1 cellular context compared by ENCODE assay signal in the genomic region with DNA sequence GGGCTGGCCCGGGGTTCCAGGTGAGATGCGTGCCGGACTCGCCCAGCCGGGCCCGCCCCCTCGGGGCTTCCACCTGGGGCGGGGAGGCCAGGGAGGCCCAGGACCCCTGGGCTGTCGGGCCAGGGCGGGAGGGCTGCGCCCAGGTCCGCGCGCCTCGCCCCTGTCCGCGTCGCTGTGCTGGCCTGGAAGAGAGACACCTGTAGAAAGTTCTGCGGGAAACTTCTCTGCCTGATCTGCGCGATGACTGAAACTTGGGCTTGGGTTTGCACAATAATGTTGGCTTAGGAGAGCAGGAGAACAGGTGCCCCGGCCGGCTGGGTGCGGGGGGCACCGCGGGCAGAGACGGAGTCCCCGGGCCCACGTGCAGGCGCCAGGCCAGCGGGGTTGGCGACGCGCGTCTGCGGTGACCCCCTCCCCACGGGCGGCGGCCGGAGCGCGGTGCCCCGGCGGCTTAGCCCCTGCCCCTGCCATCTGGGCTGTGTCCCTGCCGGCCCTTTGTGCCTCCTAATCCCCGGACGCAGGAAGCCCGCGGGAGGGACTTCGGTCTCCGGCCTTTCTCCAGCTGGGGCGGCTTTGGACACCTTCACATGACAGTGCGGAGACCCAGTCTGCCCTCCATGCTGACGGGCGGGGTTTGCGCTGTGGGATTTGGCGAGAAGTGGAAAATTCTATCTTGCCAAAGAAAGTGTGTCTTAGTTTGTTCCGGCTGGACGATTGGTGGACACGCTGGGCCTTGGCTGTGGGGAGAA.
TF ChIP-seq lines count a peak whose summit lies in the region.

No MANE protein-coding gene starts in this region.

TF ChIP-seq in HepG2, 621 proteins besides CTCF, POLR2A, EP300 and RAD21 (continued from another document and continues in another):
- TF ChIP-seq ZHX2 (IDR thresholded peaks at IDR 0.05; ENCODE audit: low read depth), result no peak
- TF ChIP-seq ZHX2 (CRISPR knock-in tag; IDR thresholded peaks at IDR 0.05; ENCODE audit: borderline replicate concordance), result no peak
- TF ChIP-seq FIP1L1 (IDR thresholded peaks at IDR 0.05; ENCODE audit: borderline replicate concordance, insufficient read depth, low read depth, low read length), result no peak
- TF ChIP-seq SIN3A (IDR thresholded peaks at IDR 0.05; ENCODE audit: borderline replicate concordance, low read depth, low read length), result peak; percentile 77; the same call in 1 of the 2 replicates
- no peak for TF ChIP-seq ZNF362 (CRISPR knock-in tag; IDR thresholded peaks at IDR 0.05; ENCODE audit: borderline replicate concordance)
- TF ChIP-seq KLF13 (CRISPR knock-in tag; IDR thresholded peaks at IDR 0.05), result no peak
- TF ChIP-seq, protein P1, sequence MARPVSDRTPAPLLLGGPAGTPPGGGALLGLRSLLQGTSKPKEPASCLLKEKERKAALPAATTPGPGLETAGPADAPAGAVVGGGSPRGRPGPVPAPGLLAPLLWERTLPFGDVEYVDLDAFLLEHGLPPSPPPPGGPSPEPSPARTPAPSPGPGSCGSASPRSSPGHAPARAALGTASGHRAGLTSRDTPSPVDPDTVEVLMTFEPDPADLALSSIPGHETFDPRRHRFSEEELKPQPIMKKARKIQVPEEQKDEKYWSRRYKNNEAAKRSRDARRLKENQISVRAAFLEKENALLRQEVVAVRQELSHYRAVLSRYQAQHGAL (CRISPR knock-in tag; IDR thresholded peaks at IDR 0.05; ENCODE audit: not compliant biosample characterization), result no peak
- TF ChIP-seq GTF2F1 (IDR thresholded peaks at IDR 0.05; ENCODE audit: low read length), result no peak
- no peak for TF ChIP-seq LRRFIP1 (CRISPR knock-in tag; conservative IDR thresholded peaks at IDR 0.05)
- TF ChIP-seq ZNF687 (CRISPR knock-in tag; IDR thresholded peaks at IDR 0.05), result peak; percentile 85; the same call in 1 of the 2 replicates
- TF ChIP-seq ZNF567 (CRISPR knock-in tag; IDR thresholded peaks at IDR 0.05; ENCODE audit: borderline replicate concordance), result no peak
- peak; percentile 85 for TF ChIP-seq UBTF (CRISPR knock-in tag; IDR thresholded peaks at IDR 0.05)
- TF ChIP-seq CEBPG (CRISPR knock-in tag; IDR thresholded peaks at IDR 0.05), result no peak
- no peak for TF ChIP-seq MYNN (CRISPR knock-in tag; IDR thresholded peaks at IDR 0.05; ENCODE audit: low read depth)
- TF ChIP-seq ATF2 (CRISPR knock-in tag; IDR thresholded peaks at IDR 0.05), result no peak
- no peak for TF ChIP-seq PAX8 (CRISPR knock-in tag; IDR thresholded peaks at IDR 0.05; ENCODE audit: borderline replicate concordance)
- TF ChIP-seq ZBTB46 (CRISPR knock-in tag; IDR thresholded peaks at IDR 0.05; ENCODE audit: borderline replicate concordance), result no peak
- TF ChIP-seq, protein P2, sequence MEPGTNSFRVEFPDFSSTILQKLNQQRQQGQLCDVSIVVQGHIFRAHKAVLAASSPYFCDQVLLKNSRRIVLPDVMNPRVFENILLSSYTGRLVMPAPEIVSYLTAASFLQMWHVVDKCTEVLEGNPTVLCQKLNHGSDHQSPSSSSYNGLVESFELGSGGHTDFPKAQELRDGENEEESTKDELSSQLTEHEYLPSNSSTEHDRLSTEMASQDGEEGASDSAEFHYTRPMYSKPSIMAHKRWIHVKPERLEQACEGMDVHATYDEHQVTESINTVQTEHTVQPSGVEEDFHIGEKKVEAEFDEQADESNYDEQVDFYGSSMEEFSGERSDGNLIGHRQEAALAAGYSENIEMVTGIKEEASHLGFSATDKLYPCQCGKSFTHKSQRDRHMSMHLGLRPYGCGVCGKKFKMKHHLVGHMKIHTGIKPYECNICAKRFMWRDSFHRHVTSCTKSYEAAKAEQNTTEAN (CRISPR knock-in tag; conservative IDR thresholded peaks at IDR 0.05), result 0 out of 2 replicates have a peak, but pooled peaks have one; percentile 15
- TF ChIP-seq XRCC5 (optimal IDR thresholded peaks at IDR 0.05; ENCODE audit: low read length), result peak; percentile 58
- no peak; the same call in none of the 2 replicates for TF ChIP-seq TMF1 (CRISPR knock-in tag; IDR thresholded peaks at IDR 0.05; ENCODE audit: low read depth)
- TF ChIP-seq ZNF20 (CRISPR knock-in tag; IDR thresholded peaks at IDR 0.05), result no peak
